ENCODE assay signal across 19 cellular contexts in genomic region chr14:94396628-94397210, GRCh38. TPM values are rescaled to one million over a fixed set of nuclear protein-coding genes. Genes with fewer than 3 reads are reported as not detected.
"Had no signal": no experiment of that assay in that cellular context is flagged by ENCODE, and none has a peak within 500 bp of the region (broad histone marks: within the 10 kb centered on the region; RNA-seq: fewer than 3 reads in every experiment).

No MANE protein-coding gene starts in this region.

- H3K79me2 ChIP-seq: parathyroid adenoma had no signal

- H3K9me3 ChIP-seq: ascending aorta, gastroesophageal sphincter, heart right ventricle, tibial artery had no signal

- H3K36me3 Mint-ChIP-seq: activated CD4-positive, alpha-beta memory T cell treated with anti-CD3 and anti-CD28 coated beads for 36 hours; activated CD8-positive, alpha-beta memory T cell treated with anti-CD3 and anti-CD28 coated beads, Interleukin-2, amount 10 ng/mL, durations not matched to agents 7 days and 5 days; activated naive CD4-positive, alpha-beta T cell treated with anti-CD3 and anti-CD28 coated beads, Interleukin-2, amount 10 ng/mL, durations not matched to agents 7 days and 5 days; stimulated activated naive B cell treated with anti-CD40 and anti-IgM and Interleukin-4, amounts not matched to agents 10 μg/mL and 1 μg/mL and 100 μg/mL, for 72 hours had no signal

- H3K4me1 ChIP-seq: ascending aorta, gastroesophageal sphincter, parathyroid adenoma had no signal

- H3K27me3 ChIP-seq: ascending aorta, cardiac muscle cell, gastroesophageal sphincter, tibial artery had no signal

- DNase-seq: activated CD4-positive, alpha-beta memory T cell treated with anti-CD3 and anti-CD28 coated beads for 36 hours; activated CD4-positive, alpha-beta T cell treated with anti-CD3 and anti-CD28 coated beads for 1 hour; activated CD8-positive, alpha-beta memory T cell treated with anti-CD3 and anti-CD28 coated beads, Interleukin-2, amount 10 ng/mL, durations not matched to agents 7 days and 5 days; activated naive CD4-positive, alpha-beta T cell treated with anti-CD3 and anti-CD28 coated beads, Interleukin-2, amount 10 ng/mL, durations not matched to agents 7 days and 5 days; activated T-cell treated with anti-CD3 and anti-CD28 coated beads, Interleukin-2, amount 50 U/mL, for 24 hours; dorsolateral prefrontal cortex; erythroblast; heart right ventricle; left colon; stimulated activated CD4-positive, alpha-beta T cell treated with anti-CD3 and anti-CD28 coated beads, Interleukin-4, amount 100 ng/mL, for 1 hour; stimulated activated naive B cell treated with anti-CD40 and anti-IgM and Interleukin-4, amounts not matched to agents 10 μg/mL and 1 μg/mL and 100 μg/mL, for 72 hours; tibial artery had no signal

- H3K4me3 Mint-ChIP-seq: activated CD4-positive, alpha-beta memory T cell treated with anti-CD3 and anti-CD28 coated beads for 36 hours; activated CD8-positive, alpha-beta memory T cell treated with anti-CD3 and anti-CD28 coated beads, Interleukin-2, amount 10 ng/mL, durations not matched to agents 7 days and 5 days; activated naive CD4-positive, alpha-beta T cell treated with anti-CD3 and anti-CD28 coated beads, Interleukin-2, amount 10 ng/mL, durations not matched to agents 7 days and 5 days; activated T-cell treated with anti-CD3 and anti-CD28 coated beads, Interleukin-2, amount 50 U/mL, for 24 hours; neural crest cell; stimulated activated naive B cell treated with anti-CD40 and anti-IgM and Interleukin-4, amounts not matched to agents 10 μg/mL and 1 μg/mL and 100 μg/mL, for 72 hours had no signal

- H3K27ac ChIP-seq: ascending aorta, cardiac muscle cell, dorsolateral prefrontal cortex, gastroesophageal sphincter, parathyroid adenoma, tibial artery had no signal

- H2AFZ ChIP-seq: parathyroid adenoma had no signal

- H3K9me3 Mint-ChIP-seq: activated CD4-positive, alpha-beta memory T cell treated with anti-CD3 and anti-CD28 coated beads for 36 hours; activated naive CD4-positive, alpha-beta T cell treated with anti-CD3 and anti-CD28 coated beads, Interleukin-2, amount 10 ng/mL, durations not matched to agents 7 days and 5 days had no signal

- H3K4me3 ChIP-seq: ascending aorta, cardiac muscle cell, dorsolateral prefrontal cortex, gastroesophageal sphincter, heart right ventricle, tibial artery had no signal

- H3K9ac ChIP-seq: parathyroid adenoma had no signal

- ATAC-seq: activated CD8-positive, alpha-beta memory T cell treated with anti-CD3 and anti-CD28 coated beads, Interleukin-2, amount 10 ng/mL, durations not matched to agents 7 days and 5 days; gastroesophageal sphincter; heart right ventricle; stimulated activated naive B cell treated with anti-CD40 and anti-IgM and Interleukin-4, amounts not matched to agents 10 μg/mL and 1 μg/mL and 100 μg/mL, for 72 hours had no signal

- H3K4me1 Mint-ChIP-seq: stimulated activated naive B cell treated with anti-CD40 and anti-IgM and Interleukin-4, amounts not matched to agents 10 μg/mL and 1 μg/mL and 100 μg/mL, for 72 hours had no signal

- H3K36me3 ChIP-seq: ascending aorta, cardiac muscle cell, gastroesophageal sphincter, heart right ventricle, tibial artery had no signal

- H3K27ac Mint-ChIP-seq: activated CD4-positive, alpha-beta memory T cell treated with anti-CD3 and anti-CD28 coated beads for 36 hours; activated CD8-positive, alpha-beta memory T cell treated with anti-CD3 and anti-CD28 coated beads, Interleukin-2, amount 10 ng/mL, durations not matched to agents 7 days and 5 days; activated naive CD4-positive, alpha-beta T cell treated with anti-CD3 and anti-CD28 coated beads, Interleukin-2, amount 10 ng/mL, durations not matched to agents 7 days and 5 days; activated T-cell treated with anti-CD3 and anti-CD28 coated beads, Interleukin-2, amount 50 U/mL, for 24 hours; stimulated activated naive B cell treated with anti-CD40 and anti-IgM and Interleukin-4, amounts not matched to agents 10 μg/mL and 1 μg/mL and 100 μg/mL, for 72 hours had no signal

RNA-seq across cellular contexts. Expression of gene SERPINA1, which starts 8.3 kb away (rescaled TPM):
- total RNA-seq: lung microvascular endothelial cell, neural crest cell had no signal

RNA-seq across cellular contexts. Expression of gene SERPINA2, which starts 30.2 kb away (rescaled TPM):
- total RNA-seq: activated CD4-positive, alpha-beta memory T cell treated with anti-CD3 and anti-CD28 coated beads for 36 hours; activated CD8-positive, alpha-beta memory T cell treated with anti-CD3 and anti-CD28 coated beads, Interleukin-2, amount 10 ng/mL, durations not matched to agents 7 days and 5 days; ascending aorta; cardiac muscle cell; dorsolateral prefrontal cortex; gastroesophageal sphincter; heart right ventricle; left colon; lung microvascular endothelial cell; neural crest cell; skeletal muscle tissue had no signal
- polyA plus RNA-seq: cardiac muscle cell, heart right ventricle had no signal

RNA-seq across cellular contexts. Expression of gene SERPINA11, which starts 55.9 kb away (rescaled TPM):
- total RNA-seq: activated CD4-positive, alpha-beta memory T cell treated with anti-CD3 and anti-CD28 coated beads for 36 hours; activated CD8-positive, alpha-beta memory T cell treated with anti-CD3 and anti-CD28 coated beads, Interleukin-2, amount 10 ng/mL, durations not matched to agents 7 days and 5 days; ascending aorta; cardiac muscle cell; gastroesophageal sphincter; heart right ventricle; left colon; lung microvascular endothelial cell; neural crest cell; skeletal muscle tissue had no signal
- polyA plus RNA-seq: cardiac muscle cell, heart right ventricle had no signal
